Comparison of ENCODE assay signal across 8 cellular contexts in the genomic region with DNA sequence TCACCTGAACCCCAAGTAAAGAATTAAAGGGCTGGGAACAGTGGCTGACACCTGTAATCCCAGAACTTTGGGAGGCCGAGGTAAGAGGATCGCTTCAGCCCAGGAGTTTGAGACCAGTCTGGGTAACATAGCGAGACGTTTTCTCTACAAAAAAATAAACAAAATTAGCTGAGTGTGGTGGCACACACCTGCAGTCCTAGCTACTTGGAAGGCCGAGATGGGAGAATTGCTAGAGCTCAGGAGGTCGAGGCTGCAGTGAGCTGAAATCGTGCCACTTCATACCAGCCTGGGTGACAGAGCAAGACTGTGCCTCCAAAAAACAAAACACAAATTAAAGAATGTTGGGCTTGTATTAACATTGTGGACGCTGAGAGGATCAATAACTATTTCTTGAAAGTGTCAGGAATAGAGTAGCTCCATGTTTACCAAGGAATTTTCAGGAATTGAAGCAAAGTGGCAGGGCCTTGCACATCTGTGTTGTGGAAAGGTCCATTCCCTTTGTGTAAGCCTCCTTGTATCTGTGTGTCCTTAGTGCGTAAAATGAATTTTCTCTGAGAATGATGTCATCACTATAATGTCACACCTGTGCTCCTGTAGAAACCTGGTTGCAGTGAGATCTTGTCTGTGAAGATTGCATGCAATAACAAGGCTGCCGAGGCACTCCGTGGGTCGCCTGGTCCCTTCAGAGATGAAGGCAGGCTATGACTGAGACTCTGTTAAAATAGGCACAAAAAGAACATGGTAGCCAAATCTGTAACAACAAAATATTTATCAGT.
A peak's percentile ranks its signal among the peaks of the same experiment; 100 is the strongest.
DNase-seq lines count a peak whose midpoint lies in the region; ATAC-seq, FAIRE-seq and TF ChIP-seq lines count a peak whose summit lies in the region.
"Not testable (repeated sequence)": the region's sequence is repeated elsewhere in the genome, so short reads cannot be mapped to it uniquely, and the experiment has no call there.

No MANE protein-coding gene starts in this region.

- in situ Hi-C loops in HepG2 (cut with HindIII; ENCODE audit: extremely low pct_ligation_motif_present, low pct_unique_long_range_greater_than_20kb), result not testable (repeated sequence)

- H3K4me1 ChIP-seq in gastroesophageal sphincter; right cardiac atrium (ENCODE audit: control insufficient read depth, insufficient read depth, low read length); HepG2 (ENCODE audit: insufficient read depth, low read length); lung (ENCODE audit: control insufficient read depth in 2 of 2, insufficient read depth in 2 of 2, low read length in 2 of 2); upper lobe of left lung; aorta (ENCODE audit: control insufficient read depth in 1 of 2, insufficient read depth in 2 of 2, low read length in 2 of 2): not testable (repeated sequence)

- TF ChIP-seq RAD21 in HepG2 (CRISPR knock-in tag; IDR thresholded peaks at IDR 0.05), result not testable (repeated sequence)

- DNase-seq in GM03348 (ENCODE audit: low spot score), result peak; percentile 0
- DNase-seq in right cardiac atrium; HepG2 (ENCODE audit: low spot score); lung (ENCODE audit: low spot score); upper lobe of left lung; aorta: not testable (repeated sequence)

- CTCF ChIA-PET in HepG2 (lab: Yijun Ruan, JAX; ENCODE audit: low intra/inter-chr PET ratio, low total read pairs), result not testable (repeated sequence)

- not testable (repeated sequence) for TF ChIP-seq EP300 in gastroesophageal sphincter (IDR thresholded peaks at IDR 0.05); HepG2 (IDR thresholded peaks at IDR 0.05; ENCODE audit: low read depth in 2 of 2, low read length in 2 of 2); HepG2 (CRISPR knock-in tag; IDR thresholded peaks at IDR 0.05; ENCODE audit: borderline replicate concordance); upper lobe of left lung (IDR thresholded peaks at IDR 0.05)

- WGBS in gastroesophageal sphincter (ENCODE audit: low coverage in 1 of 2), 2 donors, result 40 to 46% methylated on average over 12 of the region's 12 CpGs
- 61% methylated on average over 12 of the region's 12 CpGs for WGBS in right cardiac atrium
- WGBS in HepG2 (ENCODE audit: low lambda C conversion rate), result 48% methylated on average over 12 of the region's 12 CpGs
- 63 to 64% methylated on average over 12 of the region's 12 CpGs for WGBS in lung, 2 donors
- 57 to 62% methylated on average over 12 of the region's 12 CpGs for WGBS in upper lobe of left lung, 2 donors
- WGBS in aorta, 2 donors, result 59 to 60% methylated on average over 12 of the region's 12 CpGs

- H3K9ac ChIP-seq in HepG2 (ENCODE audit: insufficient read depth, low read depth, low read length), result not testable (repeated sequence)

- intact Hi-C loops in right cardiac atrium (cut with DNase I); HepG2 (cut with micrococcal nuclease; ENCODE audit: unreplicated experiment); aorta (cut with DNase I): not testable (repeated sequence)

- not testable (repeated sequence) for TF ChIP-seq CTCF in gastroesophageal sphincter (IDR thresholded peaks at IDR 0.05); HepG2 (CRISPR knock-in tag; IDR thresholded peaks at IDR 0.05); lung (IDR thresholded peaks at IDR 0.05; ENCODE audit: control extremely low read depth, extremely low read depth); upper lobe of left lung (IDR thresholded peaks at IDR 0.05)

- not testable (repeated sequence) for H3K4me2 ChIP-seq in HepG2 (ENCODE audit: low read depth, low read length)

- not testable (repeated sequence) for H3K79me2 ChIP-seq in HepG2 (ENCODE audit: insufficient read depth, low read length)

- not testable (repeated sequence) for H3K9me3 ChIP-seq in gastroesophageal sphincter; right cardiac atrium (ENCODE audit: control insufficient read depth, low read length); upper lobe of left lung; aorta (ENCODE audit: control insufficient read depth, low read length)
- H3K9me3 ChIP-seq in HepG2 (ENCODE audit: low read length), result peaks cover 32% of the 10 kb centered on the region
- H3K9me3 ChIP-seq in lung (ENCODE audit: control insufficient read depth in 2 of 2, insufficient read depth in 1 of 2, low read length in 1 of 2), result peaks cover 0 to 12% of the 10 kb centered on the region in 2 donors

- H4K20me1 ChIP-seq in HepG2 (ENCODE audit: insufficient read depth, low read length), result not testable (repeated sequence)

- H3K27me3 ChIP-seq in gastroesophageal sphincter; right cardiac atrium (ENCODE audit: control insufficient read depth, insufficient read depth); HepG2 (ENCODE audit: control insufficient read depth in 1 of 2, insufficient read depth in 2 of 2, low read length in 2 of 2); lung (ENCODE audit: control insufficient read depth, insufficient read depth); upper lobe of left lung; aorta (ENCODE audit: control insufficient read depth in 1 of 2, insufficient read depth in 2 of 2, low read length in 1 of 2): not testable (repeated sequence)

- H2AFZ ChIP-seq in HepG2 (ENCODE audit: low read length), result not testable (repeated sequence)

- ATAC-seq in esophagus mucosa (peak; percentile 41), gastroesophageal sphincter (peak; percentile 43), right cardiac atrium (peak; percentile 33 to 41), lung (ENCODE audit: insufficient read depth, low FRiP score) (peak; percentile 27), upper lobe of left lung (ENCODE audit: low FRiP score in 2 of 2) (peak; percentile 63 to 76), aorta (ENCODE audit: low FRiP score) (peak; percentile 78)
- ATAC-seq in HepG2, result not testable (repeated sequence)

- FAIRE-seq in HepG2 (lab: Jason Lieb, UNC), result not testable (repeated sequence)

- not testable (repeated sequence) for H3K27ac ChIP-seq in gastroesophageal sphincter; right cardiac atrium (ENCODE audit: low read length); HepG2 (ENCODE audit: extremely low read length, insufficient read depth, low read length); lung (ENCODE audit: low read depth in 1 of 2, low read length in 1 of 2); upper lobe of left lung; aorta (ENCODE audit: low read depth in 1 of 2, low read length in 2 of 2)

- H3K36me3 ChIP-seq in gastroesophageal sphincter, result peaks cover 0 to 32% of the 10 kb centered on the region in 2 donors
- not testable (repeated sequence) for H3K36me3 ChIP-seq in HepG2 (replicated peaks in 1 of 2; ENCODE audit: control insufficient read depth in 1 of 2, insufficient read depth in 2 of 2, low read length in 2 of 2); lung (ENCODE audit: control insufficient read depth in 2 of 2, insufficient read depth in 2 of 2, low read length in 2 of 2); upper lobe of left lung; aorta (ENCODE audit: control insufficient read depth in 1 of 2, insufficient read depth in 2 of 2, low read length in 1 of 2)

- not testable (repeated sequence) for H3K4me3 ChIP-seq in gastroesophageal sphincter; right cardiac atrium (ENCODE audit: low read length); HepG2 (replicated peaks in 1 of 3; ENCODE audit: insufficient read depth in 1 of 3, low read depth in 2 of 3, low read length in 3 of 3); lung; upper lobe of left lung; aorta (ENCODE audit: low read length in 2 of 2)

- not testable (repeated sequence) for TF ChIP-seq POLR2A in gastroesophageal sphincter (IDR thresholded peaks at IDR 0.05); HepG2 (IDR thresholded peaks at IDR 0.05; ENCODE audit: insufficient read depth in 1 of 2, low read depth in 2 of 2, low read length in 2 of 2); upper lobe of left lung (IDR thresholded peaks at IDR 0.05)

- POLR2A ChIA-PET in HepG2 (lab: Yijun Ruan, JAX), result not testable (repeated sequence)

- not testable (repeated sequence) for BruUV-seq in HepG2 (replicated peaks; lab: Mats Ljungman, UMichigan)

TF ChIP-seq in HepG2, 621 proteins besides CTCF, POLR2A, EP300 and RAD21:
- TF ChIP-seq ATF7 (IDR thresholded peaks at IDR 0.05), result peak; percentile 90
- not testable (repeated sequence) for TF ChIP-seq ATF7, CREB1 (CRISPR knock-in tag; IDR thresholded peaks at IDR 0.05)
- TF ChIP-seq CREB1 (IDR thresholded peaks at IDR 0.05), result peak; percentile 2; the same call in 1 of the 2 replicates
